Comparison of ENCODE assay signal across 1 cellular context in genomic region chr5:67063791-67064190, GRCh38.
TF ChIP-seq lines count a peak whose summit lies in the region.

No MANE protein-coding gene starts in this region.

TF ChIP-seq in HepG2, 621 proteins besides CTCF, POLR2A, EP300 and RAD21 (continued from another document):
- TF ChIP-seq MNT (IDR thresholded peaks at IDR 0.05) = no peak
- no peak for TF ChIP-seq SUZ12 (IDR thresholded peaks at IDR 0.05; ENCODE audit: low read depth, low read length)
- no peak for TF ChIP-seq ATF1 (CRISPR knock-in tag; IDR thresholded peaks at IDR 0.05)
- no peak for TF ChIP-seq KLF13 (CRISPR knock-in tag; IDR thresholded peaks at IDR 0.05)
- no peak for TF ChIP-seq ZNF572 (CRISPR knock-in tag; IDR thresholded peaks at IDR 0.05)
- TF ChIP-seq ZNF501 (CRISPR knock-in tag; IDR thresholded peaks at IDR 0.05) = no peak
- TF ChIP-seq RNF2 (conservative IDR thresholded peaks at IDR 0.05; ENCODE audit: low read depth) = no peak
- no peak for TF ChIP-seq ZFP91 (CRISPR knock-in tag; IDR thresholded peaks at IDR 0.05; ENCODE audit: borderline replicate concordance)
TF ChIP-seq in HepG2: peak in this region for 0.
